In genomic region chr10:43229208-43230061, GRCh38 we compare ENCODE assay signal across 9 cellular contexts. TPM values are rescaled to one million over a fixed set of nuclear protein-coding genes. Genes with fewer than 3 reads are reported as not detected.
DNase-seq lines count a peak whose midpoint lies in the region; ATAC-seq, FAIRE-seq and TF ChIP-seq lines count a peak whose summit lies in the region.
"Had no signal": no experiment of that assay in that cellular context is flagged by ENCODE, and none has a peak within 500 bp of the region (broad histone marks: within the 10 kb centered on the region; RNA-seq: fewer than 3 reads in every experiment).

No MANE protein-coding gene starts in this region.

- BruUV-seq in endothelial cell of umbilical vein (replicated peaks; lab: Mats Ljungman, UMichigan): no TSS peak

- H3K4me3 ChIP-seq in endothelial cell of umbilical vein (replicated peaks in 1 of 3; ENCODE audit: insufficient read depth in 1 of 3, low read depth in 1 of 3, low read length in 3 of 3) (no peak overlapping the region), neural progenitor cell (peak overlapping the region; percentile 76)

- POLR2A ChIA-PET in activated CD4-positive, alpha-beta T cell treated with anti-CD3 and anti-CD28 coated beads, Interleukin-2, amount 10 ng/mL, durations not matched to agents 7 days and 5 days (lab: Charles Lee): no interaction called here
- POLR2A ChIA-PET in endothelial cell of umbilical vein (lab: Charles Lee): no interaction called here

- dilution Hi-C loops in endothelial cell of umbilical vein (cut with MboI; ENCODE audit: extremely low pct_ligation_motif_present, low sequenced_read_pairs): no loop called here

- DNase-seq in DMS53 (lab: John Stamatoyannopoulos, UW) (peak; percentile 75), endothelial cell of umbilical vein (ENCODE audit: low read depth, low spot score) (no peak), neural progenitor cell (ENCODE audit: low spot score) (peak; percentile 76), G401 (ENCODE audit: low spot score) (no peak), NCI-H1694 (lab: John Stamatoyannopoulos, UW) (no peak)
- DNase-seq in activated CD4-positive, alpha-beta T cell treated with anti-CD3 and anti-CD28 coated beads, Interleukin-2, amount 10 ng/mL, durations not matched to agents 7 days and 5 days: peak; percentile 42
- DNase-seq in effector CD8-positive, alpha-beta T cell (lab: John Stamatoyannopoulos, UW): no peak

- no peak overlapping the region for H3K9ac ChIP-seq in endothelial cell of umbilical vein (replicated peaks; ENCODE audit: extremely low read depth, insufficient read depth, low read length)
- no peak overlapping the region for H3K9ac ChIP-seq in neural progenitor cell

- H3K27me3 ChIP-seq in endothelial cell of umbilical vein (ENCODE audit: control insufficient read depth in 2 of 2, insufficient read depth in 2 of 2, low read length in 2 of 2) (peaks cover 23 to 26% of the 10 kb centered on the region in 2 experiments), neural progenitor cell (peaks cover 67% of the 10 kb centered on the region)

- H3K36me3 ChIP-seq in endothelial cell of umbilical vein (ENCODE audit: control insufficient read depth in 2 of 2, extremely low read depth in 1 of 2, insufficient read depth in 2 of 2, low read length in 2 of 2) (no peaks in the 10 kb centered on the region), neural progenitor cell (no peaks in the 10 kb centered on the region)

- in situ Hi-C loops in G401 (cut with HindIII; ENCODE audit: low sequenced_read_pairs): no loop called here

- H3K4me2 ChIP-seq in endothelial cell of umbilical vein (ENCODE audit: insufficient read depth, low read length) (no peak overlapping the region), neural progenitor cell (peak overlapping the region; percentile 86)

- H2AFZ ChIP-seq in endothelial cell of umbilical vein (ENCODE audit: low read depth, low read length): no peak overlapping the region
- peak overlapping the region; percentile 86 for H2AFZ ChIP-seq in neural progenitor cell (replicated peaks)

- peak overlapping the region; percentile 72 for H3K27ac Mint-ChIP-seq in activated CD4-positive, alpha-beta T cell treated with anti-CD3 and anti-CD28 coated beads, Interleukin-2, amount 10 ng/mL, durations not matched to agents 7 days and 5 days
- no peak overlapping the region for H3K27ac Mint-ChIP-seq in neural progenitor cell

- H3K9me3 ChIP-seq in endothelial cell of umbilical vein (replicated peaks; ENCODE audit: control insufficient read depth, insufficient read depth, low read length) (no peaks in the 10 kb centered on the region), neural progenitor cell (ENCODE audit: low read depth) (no peaks in the 10 kb centered on the region)

- no peaks in the 10 kb centered on the region for H3K9me3 Mint-ChIP-seq in activated CD4-positive, alpha-beta T cell treated with anti-CD3 and anti-CD28 coated beads, Interleukin-2, amount 10 ng/mL, durations not matched to agents 7 days and 5 days
- no peaks in the 10 kb centered on the region for H3K9me3 Mint-ChIP-seq in neural progenitor cell

- ATAC-seq in GM18873 (IDR thresholded peaks at IDR 0.05; ENCODE audit: low FRiP score, unreplicated experiment): no peak

- H3K4me1 Mint-ChIP-seq in activated CD4-positive, alpha-beta T cell treated with anti-CD3 and anti-CD28 coated beads, Interleukin-2, amount 10 ng/mL, durations not matched to agents 7 days and 5 days: peaks cover 46% of the 10 kb centered on the region
- no peaks in the 10 kb centered on the region for H3K4me1 Mint-ChIP-seq in neural progenitor cell

- no peaks in the 10 kb centered on the region for H3K36me3 Mint-ChIP-seq in activated CD4-positive, alpha-beta T cell treated with anti-CD3 and anti-CD28 coated beads, Interleukin-2, amount 10 ng/mL, durations not matched to agents 7 days and 5 days (ENCODE audit: low read depth)
- H3K36me3 Mint-ChIP-seq in neural progenitor cell: no peaks in the 10 kb centered on the region

- no peaks in the 10 kb centered on the region for H4K20me1 ChIP-seq in endothelial cell of umbilical vein (replicated peaks; ENCODE audit: control insufficient read depth, extremely low read depth, insufficient read depth, low read length)
- H4K20me1 ChIP-seq in neural progenitor cell (ENCODE audit: low read depth): peaks cover 9% of the 10 kb centered on the region

- H3K9me1 ChIP-seq in endothelial cell of umbilical vein (replicated peaks; ENCODE audit: control insufficient read depth, extremely low read depth, insufficient read depth, low read length): no peaks in the 10 kb centered on the region

- peaks cover 33% of the 10 kb centered on the region for H3K27me3 Mint-ChIP-seq in activated CD4-positive, alpha-beta T cell treated with anti-CD3 and anti-CD28 coated beads, Interleukin-2, amount 10 ng/mL, durations not matched to agents 7 days and 5 days
- peaks cover 47% of the 10 kb centered on the region for H3K27me3 Mint-ChIP-seq in neural progenitor cell (ENCODE audit: insufficient read depth, low read depth)

- H3K4me1 ChIP-seq in endothelial cell of umbilical vein (ENCODE audit: control insufficient read depth, extremely low read depth, insufficient read depth, low read length) (no peaks in the 10 kb centered on the region), neural progenitor cell (peaks cover 5% of the 10 kb centered on the region)

- FAIRE-seq in endothelial cell of umbilical vein (lab: Jason Lieb, UNC): no peak
- FAIRE-seq: GM18507 had no signal

- intact Hi-C loops in endothelial cell of umbilical vein (cut with micrococcal nuclease): no loop called here

- TF ChIP-seq POLR2A in endothelial cell of umbilical vein (IDR thresholded peaks at IDR 0.05; ENCODE audit: low read depth, low read length): no peak

- H3K27ac ChIP-seq in endothelial cell of umbilical vein (ENCODE audit: insufficient read depth, low read depth, low read length): no peak overlapping the region
- H3K27ac ChIP-seq in neural progenitor cell: no peak overlapping the region

- no peaks in the 10 kb centered on the region for H3F3A ChIP-seq in neural progenitor cell (ENCODE audit: low read depth)

- H3K79me2 ChIP-seq in endothelial cell of umbilical vein (ENCODE audit: control insufficient read depth, insufficient read depth, low read length) (no peaks in the 10 kb centered on the region), neural progenitor cell (ENCODE audit: low read depth) (no peaks in the 10 kb centered on the region)

- TF ChIP-seq CTCF in endothelial cell of umbilical vein (IDR thresholded peaks at IDR 0.05; ENCODE audit: extremely low read depth in 1 of 2, insufficient read depth in 1 of 2, low read depth in 1 of 2, low read length in 2 of 2) (no peak), neural progenitor cell (IDR thresholded peaks at IDR 0.05) (no peak)

- peak overlapping the region; percentile 66 for H3K4me3 Mint-ChIP-seq in activated CD4-positive, alpha-beta T cell treated with anti-CD3 and anti-CD28 coated beads, Interleukin-2, amount 10 ng/mL, durations not matched to agents 7 days and 5 days
- peak overlapping the region; percentile 71 for H3K4me3 Mint-ChIP-seq in neural progenitor cell

- CTCF ChIA-PET in activated CD4-positive, alpha-beta T cell treated with anti-CD3 and anti-CD28 coated beads, Interleukin-2, amount 10 ng/mL, durations not matched to agents 7 days and 5 days (lab: Charles Lee): interaction anchor here (0.6 to 2.1 kb wide), 4 partner anchors 16 to 108 kb away, joined by 4 to 7 read pairs (median 5); no protein-coding TSS in a partner anchor
- CTCF ChIA-PET in endothelial cell of umbilical vein (lab: Charles Lee): no interaction called here

TF ChIP-seq in endothelial cell of umbilical vein, 7 proteins besides CTCF, POLR2A, EP300 and RAD21:
- TF ChIP-seq EZH2 (IDR thresholded peaks at IDR 0.05; ENCODE audit: borderline replicate concordance, low read depth, low read length, severe bottlenecking) (peak; percentile 66), FOS (IDR thresholded peaks at IDR 0.05; ENCODE audit: borderline replicate concordance, insufficient read depth, low read length) (no peak)

RNA-seq across cellular contexts. Expression of gene RASGEF1A, which starts 37.4 kb away (rescaled TPM):
- total RNA-seq in activated CD4-positive, alpha-beta T cell treated with anti-CD3 and anti-CD28 coated beads, Interleukin-2, amount 10 ng/mL, durations not matched to agents 7 days and 5 days: 1 to 10 TPM; 1.6 to 2.3 TPM
- 0.51 and 1.6 TPM in 2 replicates for total RNA-seq in endothelial cell of umbilical vein
- polyA plus RNA-seq in endothelial cell of umbilical vein: 1.5 and 1.6 TPM in 2 replicates
- polyA plus RNA-seq in endothelial cell of umbilical vein (2011; cell fraction: cytosol; rRNA removed): 1.0 and 1.5 TPM in 2 replicates
- polyA plus RNA-seq in endothelial cell of umbilical vein (2011; cell fraction: nucleus; rRNA removed): 1.3 and 2.2 TPM in 2 replicates
- 0.78 and 0.91 TPM in 2 replicates for polyA plus RNA-seq in endothelial cell of umbilical vein (2012)
- 0.49 and 7.6 TPM in 2 replicates for polyA minus RNA-seq in endothelial cell of umbilical vein
- polyA minus RNA-seq in endothelial cell of umbilical vein (2011; cell fraction: cytosol; rRNA and poly(A)+ RNA removed): not detected
- 0.14 and 0.48 TPM in 2 replicates for polyA minus RNA-seq in endothelial cell of umbilical vein (2011; cell fraction: nucleus; rRNA and poly(A)+ RNA removed)
- 3.5 and 6.5 TPM in 2 replicates for total RNA-seq in neural progenitor cell (ENCODE audit: low replicate concordance)
- total RNA-seq in G401 (2014; rRNA removed; shearing (Covaris generic)): 14.9 and 18.0 TPM in 2 replicates

Comparison
In these comparisons a context has a peak if more than half of its experiments do, and no peak if none do; other contexts are left out.
1. DNase-seq: peak in DMS53 (single experiment), activated CD4-positive, alpha-beta T cell treated with anti-CD3 and anti-CD28 coated beads, Interleukin-2, amount 10 ng/mL, durations not matched to agents 7 days and 5 days (single experiment) and neural progenitor cell (single experiment); none in endothelial cell of umbilical vein (single experiment), G401 (single experiment), effector CD8-positive, alpha-beta T cell (single experiment) and NCI-H1694 (single experiment).